8 cellular contexts compared by ENCODE assay signal in genomic region chr1:174159253-174160108, GRCh38. TPM values are rescaled to one million over a fixed set of nuclear protein-coding genes. Genes with fewer than 3 reads are reported as not detected.
DNase-seq lines count a peak whose midpoint lies in the region; ATAC-seq and TF ChIP-seq lines count a peak whose summit lies in the region.

TSS of gene RABGAP1L (plus strand) at chr1:174159520.

- peaks cover 60 to 78% of the 10 kb centered on the region in 2 donors for H3K4me1 Mint-ChIP-seq in natural killer cell treated with Interleukin-12 subunit alpha and Interleukin-12 subunit beta and Interleukin-15 and Interleukin-18, amount 100 ng/mL, for 72 hours (ENCODE audit: low read depth in 2 of 2)

- H3K4me3 ChIP-seq in H7 (ENCODE audit: insufficient read depth, low read depth, low read length) (peak within 1 kb of the TSS; percentile 88), fibroblast of pulmonary artery (replicated peaks; ENCODE audit: low read depth, low read length) (peak within 1 kb of the TSS; percentile 83)

- peak; percentile 93 to 97 for ATAC-seq in natural killer cell treated with Interleukin-12 subunit alpha and Interleukin-12 subunit beta and Interleukin-15 and Interleukin-18, amount 100 ng/mL, for 72 hours

- H3K36me3 Mint-ChIP-seq in natural killer cell treated with Interleukin-12 subunit alpha and Interleukin-12 subunit beta and Interleukin-15 and Interleukin-18, amount 100 ng/mL, for 72 hours, result no peaks in the 10 kb centered on the region

- DNase-seq in EL (peak; percentile 96), H7 (peak; percentile 96), M059J (ENCODE audit: low read depth) (peak; percentile 93), SHP77 (lab: John Stamatoyannopoulos, UW) (peak; percentile 93 to 96), fibroblast of pulmonary artery (ENCODE audit: low read depth) (peak; percentile 95)
- DNase-seq in activated effector memory CD4-positive, alpha-beta T cell treated with Interleukin-2 at 50 U/mL for 16 hours, result peak; percentile 93
- DNase-seq in natural killer cell treated with Interleukin-12 subunit alpha and Interleukin-12 subunit beta and Interleukin-15 and Interleukin-18, amount 100 ng/mL, for 72 hours (ENCODE audit: low spot score), result peak; percentile 96
- DNase-seq in stimulated activated naive CD4-positive, alpha-beta T cell treated with Interleukin-2 at 50 U/mL for 16 hours (lab: John Stamatoyannopoulos, UW), result peak; percentile 94

- TF ChIP-seq CTCF in fibroblast of pulmonary artery (IDR thresholded peaks at IDR 0.05; ENCODE audit: low read length, missing control alignments), result no peak

- H3K36me3 ChIP-seq in H7 (replicated peaks; ENCODE audit: control insufficient read depth, insufficient read depth, low read length), result no peaks in the 10 kb centered on the region

- no peaks in the 10 kb centered on the region for H3K9me3 Mint-ChIP-seq in natural killer cell treated with Interleukin-12 subunit alpha and Interleukin-12 subunit beta and Interleukin-15 and Interleukin-18, amount 100 ng/mL, for 72 hours

- H3K27ac Mint-ChIP-seq in natural killer cell treated with Interleukin-12 subunit alpha and Interleukin-12 subunit beta and Interleukin-15 and Interleukin-18, amount 100 ng/mL, for 72 hours, result peak within 1 kb of the TSS; percentile 80 to 85

- peaks cover 2% of the 10 kb centered on the region; the same call in 1 of the 2 replicates for H3K27me3 ChIP-seq in H7 (ENCODE audit: control insufficient read depth, insufficient read depth, low read length)

- no peaks in the 10 kb centered on the region for H3K27me3 Mint-ChIP-seq in natural killer cell treated with Interleukin-12 subunit alpha and Interleukin-12 subunit beta and Interleukin-15 and Interleukin-18, amount 100 ng/mL, for 72 hours

- peak within 1 kb of the TSS; percentile 92 for H3K4me3 Mint-ChIP-seq in natural killer cell treated with Interleukin-12 subunit alpha and Interleukin-12 subunit beta and Interleukin-15 and Interleukin-18, amount 100 ng/mL, for 72 hours

RNA-seq across cellular contexts. Expression of gene RABGAP1L, which starts in this region (rescaled TPM):
- total RNA-seq in H7 (2014; rRNA removed; shearing (Covaris generic)), result 31.9 and 57.9 TPM in 2 replicates
- total RNA-seq in M059J (2014; rRNA removed; shearing (Covaris generic)), result 8.3 and 18.7 TPM in 2 replicates
- 100 to 1,000 TPM in 1 of 2 donors, 10 to 100 TPM in 1; 53.4 to 101 TPM for total RNA-seq in natural killer cell treated with Interleukin-12 subunit alpha and Interleukin-12 subunit beta and Interleukin-15 and Interleukin-18, amount 100 ng/mL, for 72 hours

Comparison
In these comparisons a context has a peak if more than half of its experiments do, and no peak if none do; other contexts are left out.
1. Peak in every context shown above with its lines: DNase-seq, ATAC-seq and H3K4me3 ChIP-seq.